21 cellular contexts compared by ENCODE assay signal in genomic region chr9:71754151-71754550, GRCh38. TPM values are rescaled to one million over a fixed set of nuclear protein-coding genes. Genes with fewer than 3 reads are reported as not detected.
DNase-seq lines count a peak whose midpoint lies in the region; ATAC-seq, FAIRE-seq and TF ChIP-seq lines count a peak whose summit lies in the region.
"Had no signal": no experiment of that assay in that cellular context is flagged by ENCODE, and none has a peak within 500 bp of the region (broad histone marks: within the 10 kb centered on the region; RNA-seq: fewer than 3 reads in every experiment).

No MANE protein-coding gene starts in this region.

- no peak for TF ChIP-seq CTCF in HepG2 (CRISPR knock-in tag; IDR thresholded peaks at IDR 0.05)
- no peak for TF ChIP-seq CTCF in right lobe of liver (IDR thresholded peaks at IDR 0.05)
- no peak for TF ChIP-seq CTCF in glutamatergic neuron (IDR thresholded peaks at IDR 0.05; ENCODE audit: partially characterized antibody, unreplicated experiment)
- TF ChIP-seq CTCF in ovary (IDR thresholded peaks at IDR 0.05): no peak
- no peak for TF ChIP-seq CTCF in left lung (IDR thresholded peaks at IDR 0.05)

- TF ChIP-seq RAD21 in HepG2 (CRISPR knock-in tag; IDR thresholded peaks at IDR 0.05): no peak

- H3K4me3 Mint-ChIP-seq in glutamatergic neuron (ENCODE audit: unreplicated experiment): no peak overlapping the region

- no peak overlapping the region for H3K4me3 ChIP-seq in HepG2 (replicated peaks in 1 of 3; ENCODE audit: insufficient read depth in 1 of 3, low read depth in 2 of 3, low read length in 3 of 3)
- H3K4me3 ChIP-seq in right lobe of liver: no peak overlapping the region
- H3K4me3 ChIP-seq in ovary: no peak overlapping the region
- no peak overlapping the region for H3K4me3 ChIP-seq in left lung
- H3K4me3 ChIP-seq: BLaER1 had no signal

- peaks cover 20% of the 10 kb centered on the region for H3K9me3 Mint-ChIP-seq in glutamatergic neuron (ENCODE audit: unreplicated experiment)
- H3K9me3 Mint-ChIP-seq: CD4-positive, CD25-positive, alpha-beta regulatory T cell had no signal

- DNase-seq in HepG2 (ENCODE audit: low spot score): no peak
- no peak for DNase-seq in right lobe of liver
- peak; percentile 24 to 27 for DNase-seq in NCI-H1930 (lab: John Stamatoyannopoulos, UW)
- no peak for DNase-seq in glutamatergic neuron
- no peak for DNase-seq in ovary
- DNase-seq in left lung: no peak
- no peak for DNase-seq in NCI-H748 (lab: John Stamatoyannopoulos, UW; ENCODE audit: unreplicated experiment)
- DNase-seq in hepatic stellate cell (ENCODE audit: low spot score): no peak
- DNase-seq: CD4-positive, CD25-positive, alpha-beta regulatory T cell; GOT3; IMR-90; MM.1S; NCI-H2029 treated with DMSO at 0.1 percent for 48 hours; NCI-H446 treated with DMSO at 0.1 percent for 48 hours; NCI-H526 treated with DMSO at 0.1 percent for 48 hours; RPMI8226; SHP77 had no signal

- intact Hi-C loops in HepG2 (cut with micrococcal nuclease; ENCODE audit: unreplicated experiment): no loop called here
- intact Hi-C loops in right lobe of liver (cut with DNase I): no loop called here
- intact Hi-C loops in ovary (cut with DNase I): no loop called here
- intact Hi-C loops in left lung (cut with DNase I): no loop called here

- no peak for TF ChIP-seq EP300 in HepG2 (IDR thresholded peaks at IDR 0.05; ENCODE audit: low read depth in 2 of 2, low read length in 2 of 2)
- TF ChIP-seq EP300 in HepG2 (CRISPR knock-in tag; IDR thresholded peaks at IDR 0.05; ENCODE audit: borderline replicate concordance): no peak
- no peak for TF ChIP-seq EP300 in ovary (IDR thresholded peaks at IDR 0.05)

- H3K27ac Mint-ChIP-seq in glutamatergic neuron (ENCODE audit: unreplicated experiment): peak overlapping the region; percentile 69
- H3K27ac Mint-ChIP-seq: CD4-positive, CD25-positive, alpha-beta regulatory T cell had no signal

- H3K27me3 ChIP-seq in HepG2 (ENCODE audit: control insufficient read depth in 1 of 2, insufficient read depth in 2 of 2, low read length in 2 of 2): no peaks in the 10 kb centered on the region
- no peaks in the 10 kb centered on the region for H3K27me3 ChIP-seq in right lobe of liver
- no peaks in the 10 kb centered on the region for H3K27me3 ChIP-seq in ovary
- H3K27me3 ChIP-seq in left lung: no peaks in the 10 kb centered on the region
- H3K27me3 ChIP-seq: BLaER1 had no signal

- in situ Hi-C loops in HepG2 (cut with HindIII; ENCODE audit: extremely low pct_ligation_motif_present, low pct_unique_long_range_greater_than_20kb): no loop called here

- CTCF ChIA-PET in HepG2 (lab: Yijun Ruan, JAX; ENCODE audit: low intra/inter-chr PET ratio, low total read pairs): no interaction called here

- H3K4me1 ChIP-seq in HepG2 (ENCODE audit: insufficient read depth, low read length): peaks cover 73% of the 10 kb centered on the region
- H3K4me1 ChIP-seq in right lobe of liver: peaks cover 0 to 32% (median 8%) of the 10 kb centered on the region in 4 donors
- H3K4me1 ChIP-seq in ovary (ENCODE audit: insufficient read depth): no peaks in the 10 kb centered on the region
- peaks cover 20 to 64% of the 10 kb centered on the region in 2 donors for H3K4me1 ChIP-seq in left lung

- POLR2A ChIA-PET in HepG2 (lab: Yijun Ruan, JAX): interaction anchor here (1.6 kb wide), 1 partner anchor 13 kb away, joined by 7 read pairs; no protein-coding TSS in a partner anchor

- TF ChIP-seq POLR2A in HepG2 (IDR thresholded peaks at IDR 0.05; ENCODE audit: insufficient read depth in 1 of 2, low read depth in 2 of 2, low read length in 2 of 2) (no peak), right lobe of liver (IDR thresholded peaks at IDR 0.05) (no peak), ovary (IDR thresholded peaks at IDR 0.05) (no peak)

- no peaks in the 10 kb centered on the region for H3K9me3 ChIP-seq in HepG2 (ENCODE audit: low read length)
- no peaks in the 10 kb centered on the region for H3K9me3 ChIP-seq in right lobe of liver
- H3K9me3 ChIP-seq in ovary: no peaks in the 10 kb centered on the region
- no peaks in the 10 kb centered on the region for H3K9me3 ChIP-seq in left lung
- H3K9me3 ChIP-seq: BLaER1 had no signal

- no peak for FAIRE-seq in HepG2 (lab: Jason Lieb, UNC)
- FAIRE-seq: GM18507 had no signal

- H2AFZ ChIP-seq in HepG2 (ENCODE audit: low read length): no peak overlapping the region

- H3K36me3 Mint-ChIP-seq in glutamatergic neuron (ENCODE audit: unreplicated experiment): no peaks in the 10 kb centered on the region

- H3K36me3 ChIP-seq in HepG2 (replicated peaks in 1 of 2; ENCODE audit: control insufficient read depth in 1 of 2, insufficient read depth in 2 of 2, low read length in 2 of 2): peaks cover 4 to 10% of the 10 kb centered on the region in 2 experiments; a peak in 4 of 5 replicates
- H3K36me3 ChIP-seq in right lobe of liver: peaks cover 0 to 10% (median 3%) of the 10 kb centered on the region in 4 donors
- no peaks in the 10 kb centered on the region for H3K36me3 ChIP-seq in ovary
- H3K36me3 ChIP-seq in left lung: peaks cover 0 to 11% of the 10 kb centered on the region in 2 donors

- H3K4me2 ChIP-seq in HepG2 (ENCODE audit: low read depth, low read length): no peak overlapping the region
- H3K4me2 ChIP-seq: BLaER1, KMS-11 had no signal

- no TSS peak for BruUV-seq in HepG2 (replicated peaks; lab: Mats Ljungman, UMichigan)

- no peak overlapping the region for H3K9ac ChIP-seq in HepG2 (ENCODE audit: insufficient read depth, low read depth, low read length)
- H3K9ac ChIP-seq: BLaER1, KMS-11 had no signal

- 93% methylated on average over 4 of the region's 4 CpGs for WGBS in HepG2 (ENCODE audit: low lambda C conversion rate)
- 79% methylated on average over 4 of the region's 4 CpGs for WGBS in right lobe of liver (ENCODE audit: insufficient coverage, low coverage, low lambda C conversion rate, missing lambda C conversion rate)
- WGBS in ovary, 3 donors: 90 to 92% (median 90%) methylated on average over 4 of the region's 4 CpGs

- H3K27ac ChIP-seq in HepG2 (ENCODE audit: extremely low read length, insufficient read depth, low read length): no peak overlapping the region
- H3K27ac ChIP-seq in right lobe of liver: no peak overlapping the region
- no peak overlapping the region for H3K27ac ChIP-seq in ovary
- H3K27ac ChIP-seq in left lung: no peak overlapping the region
- H3K27ac ChIP-seq: BLaER1, KMS-11 had no signal

- H3K79me2 ChIP-seq in HepG2 (ENCODE audit: insufficient read depth, low read length): peaks cover 93% of the 10 kb centered on the region

- peaks cover 13% of the 10 kb centered on the region for H4K20me1 ChIP-seq in HepG2 (ENCODE audit: insufficient read depth, low read length)

- H3K4me1 Mint-ChIP-seq in glutamatergic neuron (ENCODE audit: low read depth, unreplicated experiment): peaks cover 49% of the 10 kb centered on the region

- H3K27me3 Mint-ChIP-seq in glutamatergic neuron (ENCODE audit: unreplicated experiment): peaks cover 6% of the 10 kb centered on the region
- H3K27me3 Mint-ChIP-seq: CD4-positive, CD25-positive, alpha-beta regulatory T cell had no signal

- ATAC-seq in HepG2 (no peak), right lobe of liver (no peak), left lung (no peak)
- ATAC-seq: HCT116 had no signal

TF ChIP-seq in HepG2, 621 proteins besides CTCF, POLR2A, EP300 and RAD21 (continues in another document):
- peak; percentile 80 for TF ChIP-seq RBM22 (optimal IDR thresholded peaks at IDR 0.05; ENCODE audit: low read length)
- TF ChIP-seq PBX3 (CRISPR knock-in tag; IDR thresholded peaks at IDR 0.05; ENCODE audit: borderline replicate concordance): no peak

RNA-seq across cellular contexts. Expression of gene CEMIP2, which starts 14.2 kb away (rescaled TPM):
- total RNA-seq in HepG2 (2016; rRNA removed; fragmentation: Illumina TruSeq; extraction: Trizol) (52.7 and 94.3 TPM in 2 replicates), right lobe of liver (10 to 100 TPM; 40.9 to 92.8 (median 56.5) TPM), glutamatergic neuron (ENCODE audit: unreplicated experiment) (122 TPM), ovary (10 to 100 TPM in 5 of 7 donors, 1 to 10 TPM in 2; 7.6 to 91.3 (median 11.2) TPM), left lung (100 to 1,000 TPM in 1 of 2 donors, 10 to 100 TPM in 1; 93.5 to 111 TPM)
- 12.3 and 13.8 TPM in 2 replicates for total RNA-seq in HepG2 (2016; cell fraction: cytosol; rRNA removed; fragmentation: Illumina TruSeq; extraction: Trizol; ENCODE audit: low read depth)
- total RNA-seq in HepG2 (2016; cell fraction: insoluble cytoplasmic fraction; rRNA removed; fragmentation: Illumina TruSeq; extraction: Trizol): 49.2 and 95.9 TPM in 2 replicates
- total RNA-seq in HepG2 (2016; cell fraction: membrane; rRNA removed; fragmentation: Illumina TruSeq; extraction: Trizol): 24.9 and 26.3 TPM in 2 replicates
- 146 and 159 TPM in 2 replicates for total RNA-seq in HepG2 (2016; cell fraction: nucleus; rRNA removed; fragmentation: Illumina TruSeq; extraction: Trizol)
- polyA plus RNA-seq in HepG2 (2011; rRNA removed) (107 and 128 TPM in 2 replicates), ovary (10 to 100 TPM in 1 of 2 donors, 1 to 10 TPM in 1; 6.3 to 11.0 TPM)
- polyA plus RNA-seq in HepG2 (2011; cell fraction: cytosol; rRNA removed): 103 and 138 TPM in 2 replicates
- 160 and 195 TPM in 2 replicates for polyA plus RNA-seq in HepG2 (2011; cell fraction: nucleus; rRNA removed)
- polyA plus RNA-seq in HepG2 (2012): 93.3 and 95.0 TPM in 2 replicates
- polyA plus RNA-seq in HepG2 (2016; cell fraction: cytosol; fragmentation: Illumina TruSeq; extraction: Trizol; ENCODE audit: low read depth): 3.4 and 3.5 TPM in 2 replicates
- polyA plus RNA-seq in HepG2 (2016; cell fraction: insoluble cytoplasmic fraction; fragmentation: Illumina TruSeq; extraction: Trizol; ENCODE audit: low read depth): 42.2 and 43.3 TPM in 2 replicates
- 8.1 and 10.3 TPM in 2 replicates for polyA plus RNA-seq in HepG2 (2016; cell fraction: membrane; fragmentation: Illumina TruSeq; extraction: Trizol; ENCODE audit: low read depth)
- 117 and 121 TPM in 2 replicates for polyA plus RNA-seq in HepG2 (2016; cell fraction: nucleus; fragmentation: Illumina TruSeq; extraction: Trizol; ENCODE audit: insufficient read depth, low read depth)
- 52.0 and 515 TPM in 2 replicates for polyA minus RNA-seq in HepG2 (2011; rRNA and poly(A)+ RNA removed; ENCODE audit: low replicate concordance)
- 154 and 169 TPM in 2 replicates for polyA minus RNA-seq in HepG2 (2011; cell fraction: cytosol; rRNA and poly(A)+ RNA removed)
- polyA minus RNA-seq in HepG2 (2011; cell fraction: nucleus; rRNA and poly(A)+ RNA removed): 456 and 483 TPM in 2 replicates

Comparison
In these comparisons a context has a peak if more than half of its experiments do, and no peak if none do; other contexts are left out.
1. DNase-seq: peak in NCI-H1930 (2 of 2); none in HepG2 (single experiment), right lobe of liver (0 of 3), glutamatergic neuron (single experiment), ovary (0 of 5), left lung (0 of 2), NCI-H748 (single experiment) and hepatic stellate cell (single experiment).